Comparison of ENCODE assay signal across 1 cellular context in the genomic region with DNA sequence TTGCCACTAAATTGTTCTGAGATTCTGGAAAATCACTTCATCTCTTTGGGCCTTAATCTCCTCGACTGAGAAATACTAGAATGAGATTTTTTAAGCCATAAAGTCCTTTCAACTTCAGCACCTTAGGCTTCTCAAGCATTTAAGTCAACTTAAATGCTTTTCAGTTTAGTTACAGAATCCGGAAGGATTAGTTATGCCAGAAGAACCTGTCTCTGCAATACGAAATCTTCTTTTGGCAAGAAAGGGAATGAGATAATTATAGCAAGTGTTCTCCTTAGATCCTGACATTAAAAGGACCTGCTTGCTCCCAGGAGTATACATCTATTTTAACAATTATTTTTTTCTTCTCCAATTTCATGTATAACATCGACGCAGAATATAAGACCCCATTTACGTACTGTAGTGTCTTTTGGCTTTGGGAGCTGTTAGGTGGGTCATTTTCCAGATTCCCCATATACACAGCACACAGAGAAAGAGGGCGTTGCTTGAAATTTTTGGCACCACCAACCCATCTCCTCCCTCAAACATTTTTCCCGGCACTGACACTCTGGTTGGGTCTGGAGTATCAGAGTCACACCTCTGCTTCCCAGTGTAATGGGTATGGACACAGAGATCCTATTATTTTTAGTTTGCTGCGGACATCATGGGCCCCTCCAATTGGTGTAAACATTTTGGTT.
TF ChIP-seq lines count a peak whose summit lies in the region.

No MANE protein-coding gene starts in this region.

TF ChIP-seq in IMR-90, 13 proteins besides CTCF, POLR2A, EP300 and RAD21:
- TF ChIP-seq, protein P1, sequence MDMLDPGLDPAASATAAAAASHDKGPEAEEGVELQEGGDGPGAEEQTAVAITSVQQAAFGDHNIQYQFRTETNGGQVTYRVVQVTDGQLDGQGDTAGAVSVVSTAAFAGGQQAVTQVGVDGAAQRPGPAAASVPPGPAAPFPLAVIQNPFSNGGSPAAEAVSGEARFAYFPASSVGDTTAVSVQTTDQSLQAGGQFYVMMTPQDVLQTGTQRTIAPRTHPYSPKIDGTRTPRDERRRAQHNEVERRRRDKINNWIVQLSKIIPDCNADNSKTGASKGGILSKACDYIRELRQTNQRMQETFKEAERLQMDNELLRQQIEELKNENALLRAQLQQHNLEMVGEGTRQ (IDR thresholded peaks at IDR 0.05; ENCODE audit: low read depth, low read length), result no peak
TF ChIP-seq in IMR-90: peak in this region for 0.
